Comparison of ENCODE assay signal across 28 cellular contexts in the genomic region with DNA sequence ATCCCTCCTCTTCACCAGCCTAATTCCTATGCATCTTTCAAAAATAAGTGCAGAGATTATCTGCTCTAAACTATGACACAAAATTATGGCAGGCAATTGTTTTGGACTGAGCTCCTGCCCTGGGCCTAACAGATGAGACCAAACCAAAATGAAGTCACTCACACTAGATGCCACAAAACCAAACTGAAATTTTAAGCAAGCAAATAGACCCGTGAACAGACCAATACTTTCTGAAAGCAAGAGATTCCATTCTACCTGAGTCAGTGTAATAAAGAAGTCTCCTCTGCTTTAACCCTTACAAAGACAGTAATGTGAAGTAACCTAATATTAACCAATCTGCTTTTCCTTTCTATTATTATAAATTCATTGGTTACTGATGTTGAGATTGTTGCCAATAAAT.
"Had no signal": no experiment of that assay in that cellular context is flagged by ENCODE, and none has a peak within 500 bp of the region (broad histone marks: within the 10 kb centered on the region; RNA-seq: fewer than 3 reads in every experiment).

No MANE protein-coding gene starts in this region.

- H3K4me2 ChIP-seq: hepatocyte had no signal

- H3K27ac Mint-ChIP-seq: activated naive CD4-positive, alpha-beta T cell treated with anti-CD3 and anti-CD28 coated beads, Interleukin-2, amount 10 ng/mL, durations not matched to agents 7 days and 5 days; activated naive CD8-positive, alpha-beta T cell treated with anti-CD3 and anti-CD28 coated beads, Interleukin-2, amount 10 ng/mL, durations not matched to agents 7 days and 5 days; effector memory CD8-positive, alpha-beta T cell; naive B cell; nephron progenitor cell; stimulated activated naive B cell treated with anti-CD40 and anti-IgM and Interleukin-4, amounts not matched to agents 10 μg/mL and 1 μg/mL and 100 μg/mL, for 72 hours; T-helper 2 cell treated with Interferon-gamma antibody and Interleukin-4, amounts not matched to agents 5 μg/mL and 100 μg/mL, for 36 hours had no signal

- H3K79me2 ChIP-seq: hepatocyte had no signal

- H3K4me1 ChIP-seq: ascending aorta, gastrocnemius medialis, lower lobe of right lung, pancreas, prostate gland, sigmoid colon, stomach, upper lobe of left lung had no signal

- H3K4me1 Mint-ChIP-seq: activated naive CD4-positive, alpha-beta T cell treated with anti-CD3 and anti-CD28 coated beads, Interleukin-2, amount 10 ng/mL, durations not matched to agents 7 days and 5 days; activated naive CD8-positive, alpha-beta T cell treated with anti-CD3 and anti-CD28 coated beads, Interleukin-2, amount 10 ng/mL, durations not matched to agents 7 days and 5 days; naive B cell; stimulated activated naive B cell treated with anti-CD40 and anti-IgM and Interleukin-4, amounts not matched to agents 10 μg/mL and 1 μg/mL and 100 μg/mL, for 72 hours had no signal

- H2AFZ ChIP-seq: hepatocyte had no signal

- H3K4me3 Mint-ChIP-seq: activated naive CD4-positive, alpha-beta T cell treated with anti-CD3 and anti-CD28 coated beads, Interleukin-2, amount 10 ng/mL, durations not matched to agents 7 days and 5 days; activated naive CD8-positive, alpha-beta T cell treated with anti-CD3 and anti-CD28 coated beads, Interleukin-2, amount 10 ng/mL, durations not matched to agents 7 days and 5 days; effector memory CD8-positive, alpha-beta T cell; nephron progenitor cell; stimulated activated naive B cell treated with anti-CD40 and anti-IgM and Interleukin-4, amounts not matched to agents 10 μg/mL and 1 μg/mL and 100 μg/mL, for 72 hours; T-helper 2 cell treated with Interferon-gamma antibody and Interleukin-4, amounts not matched to agents 5 μg/mL and 100 μg/mL, for 36 hours had no signal

- H3K9me3 Mint-ChIP-seq: activated naive CD4-positive, alpha-beta T cell treated with anti-CD3 and anti-CD28 coated beads, Interleukin-2, amount 10 ng/mL, durations not matched to agents 7 days and 5 days; nephron progenitor cell; stimulated activated naive B cell treated with anti-CD40 and anti-IgM and Interleukin-4, amounts not matched to agents 10 μg/mL and 1 μg/mL and 100 μg/mL, for 72 hours had no signal

- ATAC-seq: effector memory CD8-positive, alpha-beta T cell; gastrocnemius medialis; left lobe of liver; lower lobe of right lung; pancreas; stimulated activated naive B cell treated with anti-CD40 and anti-IgM and Interleukin-4, amounts not matched to agents 10 μg/mL and 1 μg/mL and 100 μg/mL, for 72 hours had no signal

- H3K27ac ChIP-seq: ascending aorta, coronary artery, dorsolateral prefrontal cortex, gastrocnemius medialis, hepatocyte, lower lobe of right lung, pancreas, prostate gland, sigmoid colon, stomach, thyroid gland, upper lobe of left lung had no signal

- H3K27me3 ChIP-seq: ascending aorta, dorsolateral prefrontal cortex, gastrocnemius medialis, hepatocyte, pancreas, sigmoid colon, stomach, thyroid gland, upper lobe of left lung had no signal

- DNase-seq: activated CD4-positive, alpha-beta T cell treated with anti-CD3 and anti-CD28 coated beads for 4 hours; activated CD4-positive, alpha-beta T cell treated with anti-CD3 and anti-CD28 coated beads, Interleukin-2, amount 50 U/mL, for 4 hours; activated gamma-delta T cell; activated naive CD4-positive, alpha-beta T cell treated with anti-CD3 and anti-CD28 coated beads, Interleukin-2, amount 10 ng/mL, durations not matched to agents 7 days and 5 days; activated naive CD8-positive, alpha-beta T cell treated with anti-CD3 and anti-CD28 coated beads, Interleukin-2, amount 10 ng/mL, durations not matched to agents 7 days and 5 days; activated T-cell treated with anti-CD3 and anti-CD28 coated beads for 4 hours; dorsolateral prefrontal cortex; effector memory CD8-positive, alpha-beta T cell; erythroblast; gastrocnemius medialis; lower lobe of right lung; naive B cell; nephron progenitor cell; pancreas; sigmoid colon; stimulated activated CD4-positive, alpha-beta T cell treated with anti-CD3 and anti-CD28 coated beads, Interleukin-15, amount 100 ng/mL, for 24 hours; stimulated activated CD4-positive, alpha-beta T cell treated with anti-CD3 and anti-CD28 coated beads, Interleukin-2, amount 100 ng/mL, for 24 hours; stimulated activated naive B cell treated with anti-CD40 and anti-IgM and Interleukin-4, amounts not matched to agents 10 μg/mL and 1 μg/mL and 100 μg/mL, for 72 hours; stomach; T-helper 1 cell; thyroid gland; upper lobe of left lung had no signal

- H3K9me3 ChIP-seq: ascending aorta, gastrocnemius medialis, lower lobe of right lung, pancreas, prostate gland, sigmoid colon, stomach, thyroid gland, upper lobe of left lung had no signal

- H3K27me3 Mint-ChIP-seq: activated naive CD4-positive, alpha-beta T cell treated with anti-CD3 and anti-CD28 coated beads, Interleukin-2, amount 10 ng/mL, durations not matched to agents 7 days and 5 days; activated naive CD8-positive, alpha-beta T cell treated with anti-CD3 and anti-CD28 coated beads, Interleukin-2, amount 10 ng/mL, durations not matched to agents 7 days and 5 days; effector memory CD8-positive, alpha-beta T cell; naive B cell; stimulated activated naive B cell treated with anti-CD40 and anti-IgM and Interleukin-4, amounts not matched to agents 10 μg/mL and 1 μg/mL and 100 μg/mL, for 72 hours had no signal

- H3K4me3 ChIP-seq: ascending aorta, coronary artery, dorsolateral prefrontal cortex, gastrocnemius medialis, hepatocyte, lower lobe of right lung, pancreas, prostate gland, sigmoid colon, stomach, thyroid gland, upper lobe of left lung had no signal

- H3K36me3 ChIP-seq: ascending aorta, gastrocnemius medialis, lower lobe of right lung, pancreas, prostate gland, sigmoid colon, stomach, thyroid gland, upper lobe of left lung had no signal

- H3K36me3 Mint-ChIP-seq: activated naive CD4-positive, alpha-beta T cell treated with anti-CD3 and anti-CD28 coated beads, Interleukin-2, amount 10 ng/mL, durations not matched to agents 7 days and 5 days; activated naive CD8-positive, alpha-beta T cell treated with anti-CD3 and anti-CD28 coated beads, Interleukin-2, amount 10 ng/mL, durations not matched to agents 7 days and 5 days; naive B cell; stimulated activated naive B cell treated with anti-CD40 and anti-IgM and Interleukin-4, amounts not matched to agents 10 μg/mL and 1 μg/mL and 100 μg/mL, for 72 hours had no signal
